In the genomic region with DNA sequence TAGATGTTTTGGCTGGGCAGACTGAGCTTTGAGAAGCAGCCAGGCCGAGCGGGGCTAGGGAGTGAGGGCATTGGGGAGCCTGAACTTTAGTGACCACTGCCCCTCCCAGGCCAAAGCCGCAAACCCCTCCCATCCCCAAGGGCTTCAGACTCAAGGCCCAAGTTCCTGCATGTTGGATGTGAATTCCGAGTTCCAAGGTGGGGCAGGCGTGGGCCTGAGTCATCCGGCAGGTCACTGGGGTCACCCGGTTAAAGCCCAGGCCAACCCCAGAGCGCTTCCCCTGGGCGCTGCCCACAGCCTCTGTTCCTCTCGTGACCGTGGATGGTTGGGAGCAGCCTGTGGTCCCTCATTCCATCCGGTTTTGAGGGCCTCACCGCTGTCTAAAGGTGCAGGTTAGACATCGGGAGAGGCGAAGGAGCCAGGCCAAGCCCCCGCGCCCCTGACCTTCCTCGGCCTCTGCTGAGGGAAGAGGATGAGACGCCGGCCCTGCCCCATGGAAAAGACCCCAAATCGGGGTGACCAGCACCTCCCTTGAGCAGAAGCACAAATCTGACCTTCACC, we compare ENCODE assay signal across 25 cellular contexts. TPM values are rescaled to one million over a fixed set of nuclear protein-coding genes. Genes with fewer than 3 reads are reported as not detected.
DNase-seq lines count a peak whose midpoint lies in the region; ATAC-seq, FAIRE-seq and TF ChIP-seq lines count a peak whose summit lies in the region.
"Had no signal": no experiment of that assay in that cellular context is flagged by ENCODE, and none has a peak within 500 bp of the region (broad histone marks: within the 10 kb centered on the region; RNA-seq: fewer than 3 reads in every experiment).

No MANE protein-coding gene starts in this region.

- peak overlapping the region; percentile 34 for H3K4me2 ChIP-seq in A549
- H3K4me2 ChIP-seq in PC-9, result peak overlapping the region; percentile 42
- no peak overlapping the region for H3K4me2 ChIP-seq in K562 (ENCODE audit: insufficient read depth, low read length)
- H3K4me2 ChIP-seq in mesendoderm (ENCODE audit: low read length), result no peak overlapping the region
- H3K4me2 ChIP-seq: SK-N-SH had no signal

- H3K36me3 Mint-ChIP-seq in CD8-positive, alpha-beta T cell, result no peaks in the 10 kb centered on the region
- no peaks in the 10 kb centered on the region for H3K36me3 Mint-ChIP-seq in endodermal cell (ENCODE audit: low read depth)
- H3K36me3 Mint-ChIP-seq: CD4-positive, CD25-positive, alpha-beta regulatory T cell had no signal

- H4K20me1 ChIP-seq in PC-9 (ENCODE audit: insufficient read depth) (no peaks in the 10 kb centered on the region), K562 (replicated peaks; ENCODE audit: control insufficient read depth, insufficient read depth, low read length) (no peaks in the 10 kb centered on the region)

- POLR2A ChIA-PET in A549 (lab: Yijun Ruan, JAX), result no interaction called here
- POLR2A ChIA-PET in PC-9 (lab: Charles Lee; ENCODE audit: unreplicated experiment), result interaction anchor here (0.6 to 0.8 kb wide), 4 partner anchors 13 to 49 kb away, joined by 3 to 6 read pairs (median 4); no protein-coding TSS in a partner anchor
- POLR2A ChIA-PET in K562 (lab: Yijun Ruan, JAX), result interaction anchor here (0.5 kb wide), 1 partner anchor 460 kb away, joined by 3 read pairs; no protein-coding TSS in a partner anchor
- POLR2A ChIA-PET in CD8-positive, alpha-beta T cell (lab: Charles Lee), result interaction anchor here (0.9 kb wide), 1 partner anchor 145 kb away, joined by 3 read pairs; no protein-coding TSS in a partner anchor

- H3K4me3 ChIP-seq in A549, result no peak overlapping the region
- no peak overlapping the region for H3K4me3 ChIP-seq in PC-9
- no peak overlapping the region for H3K4me3 ChIP-seq in K562
- H3K4me3 ChIP-seq in mesendoderm (ENCODE audit: low read length), result no peak overlapping the region
- H3K4me3 ChIP-seq in CD8-positive, alpha-beta T cell (ENCODE audit: low read depth, low read length), result no peak overlapping the region
- H3K4me3 ChIP-seq in endodermal cell (ENCODE audit: low read length), result no peak overlapping the region
- H3K4me3 ChIP-seq: BLaER1 had no signal

- TF ChIP-seq POLR2A in A549 (IDR thresholded peaks at IDR 0.05; ENCODE audit: low read length) (no peak), K562 (conservative IDR thresholded peaks at IDR 0.05) (no peak)

- no peak overlapping the region for H2BK5ac ChIP-seq in mesendoderm (ENCODE audit: low read length)

- 76% methylated on average over 19 of the region's 21 CpGs for WGBS in A549 (ENCODE audit: missing lambda C conversion rate)
- 66% methylated on average over 13 of the region's 21 CpGs for WGBS in K562 (ENCODE audit: insufficient coverage, low coverage, missing lambda C conversion rate)
- no CpG with 5 or more reads among the region's 21 CpGs for WGBS in mesendoderm (ENCODE audit: extremely low coverage, insufficient coverage, low lambda C conversion rate)
- 89 to 91% methylated on average over 19 to 21 of the region's 21 CpGs for WGBS in endodermal cell (ENCODE audit: insufficient coverage in 1 of 2, insufficient read length in 1 of 2), 2 experiments

- H3K23ac ChIP-seq in mesendoderm (ENCODE audit: low read length), result peak overlapping the region; percentile 66

- H3K9ac ChIP-seq in K562 (ENCODE audit: insufficient read depth in 1 of 2, low read depth in 2 of 2, low read length in 2 of 2), result 0 out of 4 replicates have a peak overlapping the region, but pooled peaks of 1 of the 2 experiments have one; percentile 1
- no peak overlapping the region for H3K9ac ChIP-seq in mesendoderm (ENCODE audit: low read length)
- H3K9ac ChIP-seq in endodermal cell (ENCODE audit: extremely low read depth, low read length, poor library complexity, severe bottlenecking), result no peak overlapping the region
- H3K9ac ChIP-seq: BLaER1, SK-N-SH had no signal

- TF ChIP-seq RAD21 in A549 (conservative IDR thresholded peaks at IDR 0.05 in 1 of 2, IDR thresholded peaks at IDR 0.05 in 1 of 2) (no peak), K562 (CRISPR knock-in tag; conservative IDR thresholded peaks at IDR 0.05 in 1 of 2, IDR thresholded peaks at IDR 0.05 in 1 of 2) (no peak)

- no peak overlapping the region for H2BK120ac ChIP-seq in mesendoderm (ENCODE audit: low read depth, low read length)

- CTCF ChIA-PET in A549 (lab: Yijun Ruan, JAX), result interaction anchor here (2.4 kb wide), 1 partner anchor 8 kb away, joined by 9 read pairs; no protein-coding TSS in a partner anchor
- CTCF ChIA-PET in PC-9 (lab: Charles Lee), result interaction anchor here (0.8 kb wide), 1 partner anchor 16 kb away, joined by 3 read pairs; no protein-coding TSS in a partner anchor
- CTCF ChIA-PET in K562 (lab: Yijun Ruan, JAX; ENCODE audit: low intra/inter-chr PET ratio), result no interaction called here
- CTCF ChIA-PET in CD8-positive, alpha-beta T cell (lab: Charles Lee), result interaction anchor here (0.6 kb wide), 1 partner anchor 12 kb away, joined by 3 read pairs; no protein-coding TSS in a partner anchor

- H3K79me1 ChIP-seq in mesendoderm (ENCODE audit: low read length), result no peaks in the 10 kb centered on the region

- no peak overlapping the region for H3K18ac ChIP-seq in mesendoderm (ENCODE audit: low read length)

- peaks cover 12% of the 10 kb centered on the region for H3K27me3 Mint-ChIP-seq in CD8-positive, alpha-beta T cell (ENCODE audit: low read depth)
- peaks cover 47% of the 10 kb centered on the region for H3K27me3 Mint-ChIP-seq in endodermal cell (ENCODE audit: insufficient read depth)

- H3K79me2 ChIP-seq in PC-9 (ENCODE audit: low read depth) (no peaks in the 10 kb centered on the region), K562 (ENCODE audit: control insufficient read depth, insufficient read depth, low read length) (no peaks in the 10 kb centered on the region), mesendoderm (ENCODE audit: control insufficient read depth, insufficient read depth, low read length) (no peaks in the 10 kb centered on the region)

- in situ Hi-C loops in K562 (cut with MboI), result no loop called here

- no peak overlapping the region for H3K27ac Mint-ChIP-seq in CD8-positive, alpha-beta T cell
- H3K27ac Mint-ChIP-seq in endodermal cell, result no peak overlapping the region
- H3K27ac Mint-ChIP-seq: CD4-positive, CD25-positive, alpha-beta regulatory T cell had no signal

- H4K8ac ChIP-seq in mesendoderm (ENCODE audit: low read depth, low read length), result no peak overlapping the region

- H3K27me3 ChIP-seq in PC-9 (ENCODE audit: insufficient read depth, low read depth), result no peaks in the 10 kb centered on the region
- 0 out of 5 replicates have a peak, but pooled peaks cover 0 to 1% of the 10 kb centered on the region in 2 experiments for H3K27me3 ChIP-seq in K562 (ENCODE audit: control insufficient read depth in 2 of 2, insufficient read depth in 2 of 2, low read length in 2 of 2)
- H3K27me3 ChIP-seq in mesendoderm (ENCODE audit: insufficient read depth, low read length, poor library complexity), result peaks cover 19% of the 10 kb centered on the region
- peaks cover 10% of the 10 kb centered on the region for H3K27me3 ChIP-seq in CD8-positive, alpha-beta T cell (ENCODE audit: insufficient read depth, low read length)
- H3K27me3 ChIP-seq in endodermal cell (ENCODE audit: control insufficient read depth, insufficient read depth, low read length, poor library complexity, severe bottlenecking), result peaks cover 43% of the 10 kb centered on the region

- intact Hi-C loops in PC-9 (cut with micrococcal nuclease; ENCODE audit: unreplicated experiment), result loop anchor here (1.0 to 5.0 kb wide), 2 partner anchors 12 to 286 kb away; no protein-coding TSS in a partner anchor
- intact Hi-C loops in K562 (cut with micrococcal nuclease), result no loop called here
- intact Hi-C loops in CD8-positive, alpha-beta T cell (cut with DNase I, micrococcal nuclease), result loop anchor here in 1 of 2 experiments (10.0 kb wide), 1 partner anchor 58 kb away; no protein-coding TSS in a partner anchor

- TSS peak; percentile 9 for BruUV-seq in PC-9 (replicated peaks; lab: Mats Ljungman, UMichigan)
- no TSS peak for BruUV-seq in K562 (replicated peaks; lab: Mats Ljungman, UMichigan)

- no peak overlapping the region for H3K56ac ChIP-seq in mesendoderm (ENCODE audit: low read length)

- H3F3A ChIP-seq in PC-9 (ENCODE audit: insufficient read depth, low read depth), result peaks cover 45% of the 10 kb centered on the region

- no peak for TF ChIP-seq EP300 in A549 (IDR thresholded peaks at IDR 0.05)
- no peak for TF ChIP-seq EP300 in K562 (IDR thresholded peaks at IDR 0.05; ENCODE audit: low read length)

- H2AK5ac ChIP-seq in mesendoderm (ENCODE audit: low read length), result no peak overlapping the region

- DNase-seq in A549 (ENCODE audit: low read depth in 1 of 2, low spot score in 1 of 2) (peak in 1 of 2 experiments; percentile 50), PC-9 (peak; percentile 77 to 89), K562 (ENCODE audit: extremely low read depth in 1 of 4, low spot score in 3 of 4) (no peak), mesendoderm (peak; percentile 34), endodermal cell (no peak)
- no peak for DNase-seq in CD8-positive, alpha-beta T cell
- DNase-seq: CD4-positive, CD25-positive, alpha-beta regulatory T cell; COR-L47; DMS53; GOT3; Karpas-422; NCI-H1105; NCI-H1436 treated with DMSO at 0.1 percent for 48 hours; NCI-H187 treated with DMSO at 0.1 percent for 48 hours; NCI-H345; NCI-H524 treated with DMSO at 0.1 percent for 48 hours; NCI-H774; SIG-M5; SK-N-SH; SW 1271 had no signal

- ATAC-seq in A549 (no peak), K562 (no peak), GM19467 (IDR thresholded peaks at IDR 0.05; ENCODE audit: unreplicated experiment) (no peak), GM18498 (IDR thresholded peaks at IDR 0.05; ENCODE audit: unreplicated experiment) (no peak)
- ATAC-seq in CD8-positive, alpha-beta T cell, result no peak
- ATAC-seq: Panc1 had no signal

- H3K36me3 ChIP-seq in PC-9 (ENCODE audit: low read depth), result no peaks in the 10 kb centered on the region
- no peaks in the 10 kb centered on the region for H3K36me3 ChIP-seq in K562 (ENCODE audit: control insufficient read depth, insufficient read depth, low read length)
- no peaks in the 10 kb centered on the region for H3K36me3 ChIP-seq in mesendoderm (ENCODE audit: control insufficient read depth, insufficient read depth, low read length)
- H3K36me3 ChIP-seq in CD8-positive, alpha-beta T cell (ENCODE audit: insufficient read depth, low read length), result no peaks in the 10 kb centered on the region
- H3K36me3 ChIP-seq in endodermal cell (ENCODE audit: control insufficient read depth, insufficient read depth, low read length), result no peaks in the 10 kb centered on the region
- H3K36me3 ChIP-seq: BLaER1 had no signal

- no peak overlapping the region for H3K4me3 Mint-ChIP-seq in CD8-positive, alpha-beta T cell
- no peak overlapping the region for H3K4me3 Mint-ChIP-seq in endodermal cell

- no peaks in the 10 kb centered on the region for H3K9me2 ChIP-seq in PC-9 (ENCODE audit: insufficient read depth)
- H3K9me2 ChIP-seq: SK-N-SH had no signal

- H3K9me1 ChIP-seq in K562 (ENCODE audit: control insufficient read depth, insufficient read depth, low read length), result no peaks in the 10 kb centered on the region

- no peak overlapping the region for H4K5ac ChIP-seq in mesendoderm (ENCODE audit: low read length)

- H3K9me3 Mint-ChIP-seq in CD8-positive, alpha-beta T cell, result no peaks in the 10 kb centered on the region
- H3K9me3 Mint-ChIP-seq in endodermal cell, result no peaks in the 10 kb centered on the region
- H3K9me3 Mint-ChIP-seq: CD4-positive, CD25-positive, alpha-beta regulatory T cell had no signal

- TF ChIP-seq CTCF in A549 (IDR thresholded peaks at IDR 0.05) (no peak), PC-9 (conservative IDR thresholded peaks at IDR 0.05) (no peak), K562 (IDR thresholded peaks at IDR 0.05 in 2 of 3, conservative IDR thresholded peaks at IDR 0.05 in 1 of 3; ENCODE audit: insufficient read depth in 2 of 3, low read depth in 1 of 3, low read length in 3 of 3) (no peak), endodermal cell (conservative IDR thresholded peaks at IDR 0.05) (no peak)
- TF ChIP-seq CTCF in CD8-positive, alpha-beta T cell (IDR thresholded peaks at IDR 0.05), result no peak

- no peak for FAIRE-seq in A549 (lab: Jason Lieb, UNC)
- no peak for FAIRE-seq in K562 (lab: Jason Lieb, UNC)

- no peak overlapping the region for H2BK15ac ChIP-seq in mesendoderm (replicated peaks; ENCODE audit: low read depth)

- H3K4me1 Mint-ChIP-seq in CD8-positive, alpha-beta T cell (ENCODE audit: low read depth), result peaks cover 6% of the 10 kb centered on the region
- peaks cover 4% of the 10 kb centered on the region for H3K4me1 Mint-ChIP-seq in endodermal cell

- H3K9me3 ChIP-seq in A549 (peaks cover 6% of the 10 kb centered on the region; the same call in 2 of the 3 replicates), PC-9 (ENCODE audit: insufficient read depth, low read depth) (no peaks in the 10 kb centered on the region), K562 (replicated peaks; ENCODE audit: control insufficient read depth, insufficient read depth, low read depth, low read length) (0 out of 2 replicates have a peak, but pooled peaks cover 3% of the 10 kb centered on the region), endodermal cell (ENCODE audit: control insufficient read depth, low read length) (no peaks in the 10 kb centered on the region)
- no peaks in the 10 kb centered on the region for H3K9me3 ChIP-seq in CD8-positive, alpha-beta T cell (ENCODE audit: low read length)
- H3K9me3 ChIP-seq: SK-N-SH had no signal

- H3K4me1 ChIP-seq in A549 (peaks cover 16% of the 10 kb centered on the region), PC-9 (replicated peaks; ENCODE audit: insufficient read depth) (peaks cover 42% of the 10 kb centered on the region), K562 (replicated peaks in 1 of 2; ENCODE audit: control insufficient read depth in 2 of 2, insufficient read depth in 2 of 2, low read length in 2 of 2) (peaks cover 9 to 36% of the 10 kb centered on the region in 2 experiments), mesendoderm (ENCODE audit: control insufficient read depth, low read depth, low read length) (no peaks in the 10 kb centered on the region), endodermal cell (ENCODE audit: control insufficient read depth, insufficient read depth, low read length) (peaks cover 2% of the 10 kb centered on the region)
- H3K4me1 ChIP-seq in CD8-positive, alpha-beta T cell (ENCODE audit: insufficient read depth, low read length), result peaks cover 8% of the 10 kb centered on the region

- peak overlapping the region in 1 of 2 experiments; percentile 34; a peak in 3 of 6 replicates for H3K27ac ChIP-seq in A549
- H3K27ac ChIP-seq in PC-9, result no peak overlapping the region
- no peak overlapping the region for H3K27ac ChIP-seq in K562 (ENCODE audit: extremely low read depth, low read depth, low read length)
- no peak overlapping the region for H3K27ac ChIP-seq in mesendoderm (ENCODE audit: low read depth, low read length)
- H3K27ac ChIP-seq in CD8-positive, alpha-beta T cell (ENCODE audit: low read depth, low read length), result no peak overlapping the region
- no peak overlapping the region for H3K27ac ChIP-seq in endodermal cell (ENCODE audit: low read depth, low read length)
- H3K27ac ChIP-seq: BLaER1, HL-60 had no signal

- H3K4ac ChIP-seq in mesendoderm (ENCODE audit: low read depth, low read length), result no peak overlapping the region

- H2AFZ ChIP-seq in PC-9 (no peak overlapping the region), K562 (ENCODE audit: low read depth, low read length) (0 out of 2 replicates have a peak overlapping the region, but pooled peaks have one; percentile 4)

RNA-seq across cellular contexts. Expression of a gene that starts 6.9 kb away (rescaled TPM):
- polyA plus RNA-seq in A549 (2011; rRNA removed) (11.3 and 12.8 TPM in 2 replicates), A549 (2017; fragmentation: RNase III; extraction: RNeasy Plus Mini Kit Qiagen cat#74134 plus additional on column Dnase treatment) (14.2 to 16.3 TPM (median 14.9 TPM) in 3 replicates), K562 (2011; rRNA removed) (7.9 TPM in 2 replicates), K562 (2014; fragmentation: Illumina TruSeq; extraction: Trizol) (2.5 and 4.7 TPM in 2 replicates), K562 (2014; fragmentation: Nextera tagmentation; extraction: Ambion mirVana) (1 to 10 TPM; 3.9 to 9.5 TPM), K562 (2014; rRNA removed) (2.6 and 3.6 TPM in 2 replicates)
- 7.4 and 8.4 TPM in 2 replicates for polyA plus RNA-seq in A549 (2012; cell fraction: cytosol; rRNA removed)
- 8.7 and 12.6 TPM in 2 replicates for polyA plus RNA-seq in A549 (2012; cell fraction: nucleus; rRNA removed)
- 34.7 and 41.5 TPM in 2 replicates for polyA minus RNA-seq in A549 (2011; rRNA and poly(A)+ RNA removed)
- total RNA-seq in PC-9 (2021) (23.6 and 32.5 TPM in 2 replicates), K562 (2014; rRNA removed) (8.1 and 10.0 TPM in 2 replicates), K562 (2014; rRNA removed; fragmentation: Illumina TruSeq; extraction: Trizol) (3.6 and 5.0 TPM in 2 replicates), K562 (2015; rRNA removed; fragmentation: Illumina TruSeq; extraction: Trizol) (4.6 and 6.1 TPM in 2 replicates), K562 (2021) (9.8 and 10.2 TPM in 2 replicates), endodermal cell (10 to 100 TPM; 11.9 to 24.1 TPM)
- 21.5 and 51.6 TPM in 2 replicates for total RNA-seq in K562 (2011; cell fraction: chromatin; rRNA removed; ENCODE audit: low replicate concordance)
- total RNA-seq in K562 (2011; cell fraction: nucleolus; rRNA removed), result 36.1 and 57.4 TPM in 2 replicates
- 30.2 and 38.4 TPM in 2 replicates for total RNA-seq in K562 (2011; cell fraction: nucleoplasm; rRNA removed)
- polyA plus RNA-seq in K562 (2011; cell fraction: cytosol; rRNA removed), result 5.2 and 10.8 TPM in 2 replicates
- 13.3 and 32.6 TPM in 2 replicates for polyA plus RNA-seq in K562 (2011; cell fraction: nucleus; rRNA removed)
- polyA plus RNA-seq in K562 (2012), result 6.4 and 9.1 TPM in 2 replicates
- polyA minus RNA-seq in K562 (2011; rRNA and poly(A)+ RNA removed), result 24.4 and 37.5 TPM in 2 replicates
- 34.5 and 45.2 TPM in 2 replicates for polyA minus RNA-seq in K562 (2011; cell fraction: cytosol; rRNA and poly(A)+ RNA removed)
- 11.0 and 13.5 TPM in 2 replicates for polyA minus RNA-seq in K562 (2011; cell fraction: nucleus; rRNA and poly(A)+ RNA removed)
- 11.3 TPM for polyA plus RNA-seq in mesendoderm (2013, experiment 1 of 2)
- polyA plus RNA-seq in mesendoderm (2013, experiment 2 of 2), result 11.5 TPM
- total RNA-seq in CD8-positive, alpha-beta T cell, result 1 to 10 TPM; 2.1 to 2.3 TPM
- 7.7 TPM for polyA plus RNA-seq in endodermal cell (2013, experiment 1 of 2)
- polyA plus RNA-seq in endodermal cell (2013, experiment 2 of 2), result 5.3 TPM
- polyA plus RNA-seq: CD4-positive, CD25-positive, alpha-beta regulatory T cell had no signal

Comparison
In these comparisons a context has a peak if more than half of its experiments do, and no peak if none do; other contexts are left out.
1. DNase-seq: peak in PC-9 (2 of 2) and mesendoderm (single experiment); none in K562 (0 of 4), CD8-positive, alpha-beta T cell (0 of 7) and endodermal cell (single experiment).
2. H3K4me2 ChIP-seq: peak in A549 (single experiment) and PC-9 (single experiment); none in K562 (single experiment) and mesendoderm (single experiment).